ENCODE assay signal across 9 cellular contexts in the genomic region with DNA sequence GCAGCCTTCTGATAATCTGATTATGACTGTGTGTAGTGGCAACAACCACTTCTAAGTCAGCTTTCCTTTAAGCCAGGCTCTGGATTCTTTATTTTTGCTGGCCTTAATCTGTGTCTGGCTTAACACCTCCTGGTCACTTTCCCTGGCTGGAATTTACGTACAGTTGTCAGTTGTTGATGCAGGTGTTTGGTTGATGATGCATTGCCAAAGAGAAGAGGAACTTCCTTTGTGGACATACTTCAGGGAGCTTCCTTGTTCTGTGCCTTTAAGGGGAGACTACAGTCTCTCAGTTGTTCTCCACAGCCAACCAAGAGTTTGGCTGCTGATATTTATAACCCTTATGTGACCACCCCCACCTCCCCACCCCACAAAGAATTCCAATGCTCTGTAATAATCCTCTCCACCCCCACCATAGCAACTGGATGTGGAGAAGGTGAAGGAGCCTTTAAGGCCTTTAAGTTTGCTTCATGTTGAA.
DNase-seq lines count a peak whose midpoint lies in the region; ATAC-seq lines count a peak whose summit lies in the region.
"Had no signal": no experiment of that assay in that cellular context is flagged by ENCODE, and none has a peak within 500 bp of the region (broad histone marks: within the 10 kb centered on the region; RNA-seq: fewer than 3 reads in every experiment).

No MANE protein-coding gene starts in this region.

- peaks cover 6% of the 10 kb centered on the region; the same call in 1 of the 2 replicates for H3K36me3 ChIP-seq in SJCRH30

- peaks cover 50% of the 10 kb centered on the region for H3K4me1 ChIP-seq in SJCRH30

- intact Hi-C loops in sciatic nerve (cut with DNase I): no loop called here

- no peaks in the 10 kb centered on the region for H3K9me3 ChIP-seq in SJCRH30 (replicated peaks)

- no peaks in the 10 kb centered on the region for H3K27me3 ChIP-seq in SJCRH30

- ATAC-seq in sciatic nerve: peak; percentile 55
- ATAC-seq in GM18517 (IDR thresholded peaks at IDR 0.05; ENCODE audit: unreplicated experiment): no peak
- ATAC-seq in HG02763 (IDR thresholded peaks at IDR 0.05; ENCODE audit: unreplicated experiment): no peak
- ATAC-seq in HG02981 (IDR thresholded peaks at IDR 0.05; ENCODE audit: unreplicated experiment): no peak

- DNase-seq in HCEC 1CT (peak; percentile 84), SJCRH30 (peak; percentile 57 to 73), foreskin melanocyte (peak; percentile 59), sciatic nerve (ENCODE audit: low spot score) (no peak), hypothalamus (lab: John Stamatoyannopoulos, UW) (no peak)

- peak overlapping the region; percentile 11; the same call in 1 of the 2 replicates for H3K27ac ChIP-seq in SJCRH30
- H3K27ac ChIP-seq: SK-N-MC had no signal

- H3K4me3 ChIP-seq in SJCRH30: no peak overlapping the region
- H3K4me3 ChIP-seq: SK-N-MC had no signal

Comparison
In these comparisons a context has a peak if more than half of its experiments do, and no peak if none do; other contexts are left out.
1. DNase-seq: peak in HCEC 1CT (single experiment), SJCRH30 (2 of 2) and foreskin melanocyte (single experiment); none in sciatic nerve (single experiment) and hypothalamus (0 of 51).